In genomic region chr4:37599092-37599800, GRCh38 we compare ENCODE assay signal across 23 cellular contexts.
A peak's percentile ranks its signal among the peaks of the same experiment; 100 is the strongest.
DNase-seq lines count a peak whose midpoint lies in the region; ATAC-seq and TF ChIP-seq lines count a peak whose summit lies in the region.
"Had no signal": no experiment of that assay in that cellular context is flagged by ENCODE, and none has a peak within 500 bp of the region (broad histone marks: within the 10 kb centered on the region; RNA-seq: fewer than 3 reads in every experiment).

No MANE protein-coding gene starts in this region.

- peaks cover 61% of the 10 kb centered on the region for H3K4me1 Mint-ChIP-seq in Caco-2 (ENCODE audit: low read depth, unreplicated experiment)
- peaks cover 62% of the 10 kb centered on the region for H3K4me1 Mint-ChIP-seq in Calu3 (ENCODE audit: low read depth, unreplicated experiment)

- TF ChIP-seq CTCF in Caco-2 (IDR thresholded peaks at IDR 0.05; ENCODE audit: insufficient read depth in 1 of 2, low read depth in 1 of 2, low read length in 1 of 2, severe bottlenecking in 1 of 2, unreplicated experiment in 1 of 2) (no peak), Calu3 (IDR thresholded peaks at IDR 0.05; ENCODE audit: unreplicated experiment) (no peak), hepatocyte (IDR thresholded peaks at IDR 0.05; ENCODE audit: poor library complexity) (no peak), mucosa of descending colon (IDR thresholded peaks at IDR 0.05) (no peak), upper lobe of right lung (IDR thresholded peaks at IDR 0.05) (no peak)

- WGBS in hepatocyte (ENCODE audit: low lambda C conversion rate, missing lambda C conversion rate): 74% methylated on average over 8 of the region's 9 CpGs

- no peaks in the 10 kb centered on the region for H4K20me1 ChIP-seq in hepatocyte (ENCODE audit: insufficient read depth, poor library complexity, severe bottlenecking)
- H4K20me1 ChIP-seq: BLaER1 had no signal

- intact Hi-C loops in Caco-2 (cut with micrococcal nuclease; ENCODE audit: unreplicated experiment) (loop anchor here (10.0 kb wide), 1 partner anchor 436 kb away; no protein-coding TSS in a partner anchor), Calu3 (cut with micrococcal nuclease; ENCODE audit: unreplicated experiment) (no loop called here), mucosa of descending colon (cut with DNase I, micrococcal nuclease) (no loop called here), upper lobe of right lung (cut with DNase I) (no loop called here)

- no peaks in the 10 kb centered on the region for H3K27me3 ChIP-seq in Caco-2 (replicated peaks; ENCODE audit: control insufficient read depth, insufficient read depth, low read length)
- H3K27me3 ChIP-seq in hepatocyte: no peaks in the 10 kb centered on the region
- H3K27me3 ChIP-seq in upper lobe of right lung: no peaks in the 10 kb centered on the region
- H3K27me3 ChIP-seq: BLaER1, SJSA1 had no signal

- no peaks in the 10 kb centered on the region for H3K9me3 Mint-ChIP-seq in Caco-2 (ENCODE audit: unreplicated experiment)
- H3K9me3 Mint-ChIP-seq in Calu3 (ENCODE audit: low read depth, unreplicated experiment): no peaks in the 10 kb centered on the region
- H3K9me3 Mint-ChIP-seq: CD4-positive, alpha-beta T cell; IgD-negative memory B cell had no signal

- H3K27ac ChIP-seq in hepatocyte (peak overlapping the region; percentile 59), upper lobe of right lung (no peak overlapping the region)
- H3K27ac ChIP-seq: BLaER1, SJSA1 had no signal

- H3K36me3 Mint-ChIP-seq in Caco-2 (ENCODE audit: insufficient read depth, unreplicated experiment) (peaks cover 32% of the 10 kb centered on the region), Calu3 (ENCODE audit: insufficient read depth, unreplicated experiment) (peaks cover 33% of the 10 kb centered on the region)
- H3K36me3 Mint-ChIP-seq: IgD-negative memory B cell had no signal

- no peaks in the 10 kb centered on the region for H3K79me2 ChIP-seq in hepatocyte

- H3K9me3 ChIP-seq in Caco-2 (no peaks in the 10 kb centered on the region), hepatocyte (ENCODE audit: low read depth) (no peaks in the 10 kb centered on the region), mucosa of descending colon (no peaks in the 10 kb centered on the region), upper lobe of right lung (no peaks in the 10 kb centered on the region)
- H3K9me3 ChIP-seq: BLaER1, SJSA1 had no signal

- ATAC-seq in mucosa of descending colon (peak; percentile 60), GM21723 (IDR thresholded peaks at IDR 0.05; ENCODE audit: unreplicated experiment) (no peak), upper lobe of right lung (no peak)
- ATAC-seq: Right ventricle myocardium inferior had no signal

- no peaks in the 10 kb centered on the region for H3K9me2 ChIP-seq in hepatocyte (replicated peaks; ENCODE audit: insufficient read depth)

- CTCF ChIA-PET in Caco-2 (lab: Charles Lee): interaction anchor here (0.5 to 1.2 kb wide), 4 partner anchors 59 to 147 kb away, joined by 3 to 4 read pairs (median 3); partner anchors contain the start of gene RELL1
- CTCF ChIA-PET in Calu3 (lab: Charles Lee): interaction anchor here (0.6 kb wide), 1 partner anchor 67 kb away, joined by 5 read pairs; no protein-coding TSS in a partner anchor

- H2AFZ ChIP-seq in hepatocyte: no peak overlapping the region

- no peaks in the 10 kb centered on the region for H3K27me3 Mint-ChIP-seq in Caco-2 (ENCODE audit: insufficient read depth, unreplicated experiment)
- H3K27me3 Mint-ChIP-seq in Calu3 (ENCODE audit: unreplicated experiment): no peaks in the 10 kb centered on the region
- H3K27me3 Mint-ChIP-seq: CD4-positive, alpha-beta T cell; IgD-negative memory B cell had no signal

- H3K4me3 ChIP-seq in Caco-2 (ENCODE audit: low read depth, low read length) (no peak overlapping the region), hepatocyte (no peak overlapping the region), mucosa of descending colon (no peak overlapping the region), upper lobe of right lung (no peak overlapping the region)
- H3K4me3 ChIP-seq: BLaER1, SJSA1 had no signal

- H3K4me1 ChIP-seq in Caco-2: peaks cover 80% of the 10 kb centered on the region
- peaks cover 16% of the 10 kb centered on the region for H3K4me1 ChIP-seq in hepatocyte (ENCODE audit: insufficient read depth)
- H3K4me1 ChIP-seq in mucosa of descending colon (ENCODE audit: low read depth): peaks cover 16% of the 10 kb centered on the region
- peaks cover 4% of the 10 kb centered on the region for H3K4me1 ChIP-seq in upper lobe of right lung
- H3K4me1 ChIP-seq: BLaER1, SJSA1 had no signal

- DNase-seq in Caco-2 (peak; percentile 54 to 67), Calu3 (no peak), hepatocyte (ENCODE audit: low spot score) (peak; percentile 34), mucosa of descending colon (no peak), SW480 (ENCODE audit: low spot score) (no peak), upper lobe of right lung (no peak)
- no peak for DNase-seq in activated CD4-positive, alpha-beta T cell treated with anti-CD3 and anti-CD28 coated beads for 48 hours
- DNase-seq: ACHN; CD4-positive, alpha-beta T cell; COR-L47; GOT3; HCEC 1CT; NCI-H1048; NCI-H1417 treated with DMSO at 0.1 percent for 48 hours; NCI-H187; NCI-H446; NCI-H526; OCI-M1 had no signal

- POLR2A ChIA-PET in Caco-2 (lab: Charles Lee): no interaction called here

- H3K36me3 ChIP-seq in Caco-2 (ENCODE audit: control insufficient read depth, insufficient read depth, low read length) (no peaks in the 10 kb centered on the region), hepatocyte (replicated peaks; ENCODE audit: insufficient read depth, low read depth) (no peaks in the 10 kb centered on the region), mucosa of descending colon (ENCODE audit: low read depth) (no peaks in the 10 kb centered on the region), upper lobe of right lung (no peaks in the 10 kb centered on the region)
- H3K36me3 ChIP-seq: BLaER1, SJSA1 had no signal

- BruUV-seq in Caco-2 (replicated peaks; lab: Mats Ljungman, UMichigan): no TSS peak
- no TSS peak for BruUV-seq in Calu3 (replicated peaks; lab: Mats Ljungman, UMichigan)

- H3K4me3 Mint-ChIP-seq in Caco-2 (ENCODE audit: unreplicated experiment): peak overlapping the region; percentile 36
- H3K4me3 Mint-ChIP-seq in Calu3 (ENCODE audit: low read depth, unreplicated experiment): peak overlapping the region; percentile 28
- H3K4me3 Mint-ChIP-seq: CD4-positive, alpha-beta T cell; IgD-negative memory B cell had no signal

- H3K4me2 ChIP-seq in hepatocyte: no peak overlapping the region
- H3K4me2 ChIP-seq: BLaER1 had no signal

- H3K27ac Mint-ChIP-seq in Caco-2 (ENCODE audit: unreplicated experiment) (peak overlapping the region; percentile 93), Calu3 (ENCODE audit: unreplicated experiment) (peak overlapping the region; percentile 91)
- H3K27ac Mint-ChIP-seq: CD4-positive, alpha-beta T cell; IgD-negative memory B cell had no signal

Comparison
In these comparisons a context has a peak if more than half of its experiments do, and no peak if none do; other contexts are left out.
1. DNase-seq: peak in Caco-2 (2 of 2) and hepatocyte (single experiment); none in Calu3 (single experiment), mucosa of descending colon (0 of 3), SW480 (single experiment), upper lobe of right lung (single experiment) and activated CD4-positive, alpha-beta T cell treated with anti-CD3 and anti-CD28 coated beads for 48 hours (single experiment).